In the genomic region with DNA sequence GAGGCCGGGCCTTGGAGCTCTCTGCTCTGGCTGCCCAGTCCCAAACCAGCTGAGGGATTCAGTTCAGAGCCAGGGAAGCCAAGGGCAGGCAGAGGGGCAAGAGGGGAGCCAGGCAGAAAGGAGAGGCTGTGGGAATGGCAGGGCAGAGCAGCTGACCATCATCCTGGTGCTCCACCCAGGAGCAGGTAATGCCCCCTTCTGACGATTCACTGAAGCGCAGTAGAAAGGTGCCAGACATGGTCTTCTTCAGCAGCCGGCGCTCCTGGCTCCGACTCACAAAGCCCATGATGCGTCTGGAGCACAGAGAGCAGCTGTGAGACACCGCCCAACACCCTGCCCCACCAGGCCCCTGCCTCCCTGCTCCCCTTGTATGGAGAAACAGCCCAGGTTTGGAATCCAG, we compare ENCODE assay signal across 1 cellular context.
TF ChIP-seq lines count a peak whose summit lies in the region.

No MANE protein-coding gene starts in this region.

TF ChIP-seq in Ishikawa, 13 proteins besides CTCF, POLR2A, EP300 and RAD21 (continued from another document):
- no peak for TF ChIP-seq TEAD4 (IDR thresholded peaks at IDR 0.05)
- TF ChIP-seq MAX (IDR thresholded peaks at IDR 0.05), result no peak
- no peak for TF ChIP-seq YY1 (IDR thresholded peaks at IDR 0.05; ENCODE audit: low read depth)
- TF ChIP-seq, protein P1, sequence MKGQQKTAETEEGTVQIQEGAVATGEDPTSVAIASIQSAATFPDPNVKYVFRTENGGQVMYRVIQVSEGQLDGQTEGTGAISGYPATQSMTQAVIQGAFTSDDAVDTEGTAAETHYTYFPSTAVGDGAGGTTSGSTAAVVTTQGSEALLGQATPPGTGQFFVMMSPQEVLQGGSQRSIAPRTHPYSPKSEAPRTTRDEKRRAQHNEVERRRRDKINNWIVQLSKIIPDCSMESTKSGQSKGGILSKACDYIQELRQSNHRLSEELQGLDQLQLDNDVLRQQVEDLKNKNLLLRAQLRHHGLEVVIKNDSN (IDR thresholded peaks at IDR 0.05), result no peak
- TF ChIP-seq TAF1 (IDR thresholded peaks at IDR 0.05; ENCODE audit: low read depth), result no peak
- TF ChIP-seq, protein P2, sequence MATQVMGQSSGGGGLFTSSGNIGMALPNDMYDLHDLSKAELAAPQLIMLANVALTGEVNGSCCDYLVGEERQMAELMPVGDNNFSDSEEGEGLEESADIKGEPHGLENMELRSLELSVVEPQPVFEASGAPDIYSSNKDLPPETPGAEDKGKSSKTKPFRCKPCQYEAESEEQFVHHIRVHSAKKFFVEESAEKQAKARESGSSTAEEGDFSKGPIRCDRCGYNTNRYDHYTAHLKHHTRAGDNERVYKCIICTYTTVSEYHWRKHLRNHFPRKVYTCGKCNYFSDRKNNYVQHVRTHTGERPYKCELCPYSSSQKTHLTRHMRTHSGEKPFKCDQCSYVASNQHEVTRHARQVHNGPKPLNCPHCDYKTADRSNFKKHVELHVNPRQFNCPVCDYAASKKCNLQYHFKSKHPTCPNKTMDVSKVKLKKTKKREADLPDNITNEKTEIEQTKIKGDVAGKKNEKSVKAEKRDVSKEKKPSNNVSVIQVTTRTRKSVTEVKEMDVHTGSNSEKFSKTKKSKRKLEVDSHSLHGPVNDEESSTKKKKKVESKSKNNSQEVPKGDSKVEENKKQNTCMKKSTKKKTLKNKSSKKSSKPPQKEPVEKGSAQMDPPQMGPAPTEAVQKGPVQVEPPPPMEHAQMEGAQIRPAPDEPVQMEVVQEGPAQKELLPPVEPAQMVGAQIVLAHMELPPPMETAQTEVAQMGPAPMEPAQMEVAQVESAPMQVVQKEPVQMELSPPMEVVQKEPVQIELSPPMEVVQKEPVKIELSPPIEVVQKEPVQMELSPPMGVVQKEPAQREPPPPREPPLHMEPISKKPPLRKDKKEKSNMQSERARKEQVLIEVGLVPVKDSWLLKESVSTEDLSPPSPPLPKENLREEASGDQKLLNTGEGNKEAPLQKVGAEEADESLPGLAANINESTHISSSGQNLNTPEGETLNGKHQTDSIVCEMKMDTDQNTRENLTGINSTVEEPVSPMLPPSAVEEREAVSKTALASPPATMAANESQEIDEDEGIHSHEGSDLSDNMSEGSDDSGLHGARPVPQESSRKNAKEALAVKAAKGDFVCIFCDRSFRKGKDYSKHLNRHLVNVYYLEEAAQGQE (IDR thresholded peaks at IDR 0.05; ENCODE audit: low read depth), result no peak
- no peak for TF ChIP-seq TCF12 (IDR thresholded peaks at IDR 0.05; ENCODE audit: low read depth)
- no peak for TF ChIP-seq CEBPB (IDR thresholded peaks at IDR 0.05)
- TF ChIP-seq CREB1 (IDR thresholded peaks at IDR 0.05; ENCODE audit: low read depth), result no peak
